29 cellular contexts compared by ENCODE assay signal in genomic region chr10:121355161-121355560, GRCh38.
"Had no signal": no experiment of that assay in that cellular context is flagged by ENCODE, and none has a peak within 500 bp of the region (broad histone marks: within the 10 kb centered on the region; RNA-seq: fewer than 3 reads in every experiment).

No MANE protein-coding gene starts in this region.

- H3K4me3 ChIP-seq: ascending aorta, cardiac muscle cell had no signal

- H3K27me3 ChIP-seq: ascending aorta, cardiac muscle cell had no signal

- DNase-seq: activated B cell treated with CpG ODN at 0.5 μM for 24 hours; activated CD4-positive, alpha-beta memory T cell treated with anti-CD3 and anti-CD28 coated beads, Interleukin-2, amount 10 ng/mL, durations not matched to agents 7 days and 5 days; activated CD4-positive, alpha-beta T cell treated with anti-CD3 and anti-CD28 coated beads for 4 hours; activated CD4-positive, alpha-beta T cell treated with anti-CD3 and anti-CD28 coated beads, Interleukin-2, amount 10 ng/mL, durations not matched to agents 24 days and 14 days; activated CD4-positive, alpha-beta T cell treated with anti-CD3 and anti-CD28 coated beads, Interleukin-2, amount 50 U/mL, for 1 hour; activated CD4-positive, alpha-beta T cell treated with anti-CD3 and anti-CD28 coated beads, Interleukin-2, amount 50 U/mL, for 48 hours; activated CD4-positive, CD25-positive, alpha-beta regulatory T cell treated with anti-CD3 and anti-CD28 coated beads, Interleukin-2, amount 50 U/mL, for 72 hours; activated CD8-positive, alpha-beta memory T cell treated with anti-CD3 and anti-CD28 coated beads for 24 hours; activated CD8-positive, alpha-beta memory T cell treated with anti-CD3 and anti-CD28 coated beads, Interleukin-2, amount 10 ng/mL, durations not matched to agents 7 days and 5 days; activated CD8-positive, alpha-beta memory T cell treated with anti-CD3 and anti-CD28 coated beads, Interleukin-2, amount 50 U/mL, for 48 hours; activated CD8-positive, alpha-beta T cell treated with anti-CD3 and anti-CD28 coated beads, Interleukin-2, amount 10 ng/mL, durations not matched to agents 7 days and 5 days; activated effector memory CD4-positive, alpha-beta T cell treated with Interleukin-2 at 50 U/mL for 16 hours; activated gamma-delta T cell; activated naive CD4-positive, alpha-beta T cell treated with anti-CD3 and anti-CD28 coated beads, Interleukin-2, amount 10 ng/mL, durations not matched to agents 7 days and 5 days; activated naive CD4-positive, alpha-beta T cell treated with Interleukin-2 at 50 U/mL for 16 hours; activated naive CD8-positive, alpha-beta T cell treated with anti-CD3 and anti-CD28 coated beads, Interleukin-2, amount 10 ng/mL, durations not matched to agents 7 days and 5 days; activated naive CD8-positive, alpha-beta T cell treated with anti-CD3 and anti-CD28 coated beads, Interleukin-2, amount 50 U/mL, for 24 hours; activated T-cell treated with anti-CD3 and anti-CD28 coated beads, Interleukin-2, amount 50 U/mL, for 24 hours; activated T-cell treated with anti-CD3 and anti-CD28 coated beads, Interleukin-2, amount 50 U/mL, for 48 hours; amygdala; anterior cingulate cortex; caudate nucleus; cerebellar nuclear complex; T-helper 1 cell; T-helper 2 cell; T-helper 9 cell had no signal

- ATAC-seq: activated CD8-positive, alpha-beta memory T cell treated with anti-CD3 and anti-CD28 coated beads, Interleukin-2, amount 10 ng/mL, durations not matched to agents 7 days and 5 days; activated CD8-positive, alpha-beta T cell treated with anti-CD3 and anti-CD28 coated beads, Interleukin-2, amount 10 ng/mL, durations not matched to agents 7 days and 5 days; activated naive CD8-positive, alpha-beta T cell treated with anti-CD3 and anti-CD28 coated beads, Interleukin-2, amount 50 U/mL, for 24 hours had no signal

- H3K27ac ChIP-seq: ascending aorta, cardiac muscle cell, VCaP had no signal

- H3K36me3 ChIP-seq: ascending aorta, cardiac muscle cell had no signal

- H3K9me3 ChIP-seq: ascending aorta had no signal

- H3K4me1 ChIP-seq: ascending aorta had no signal
